In genomic region chr18:35406666-35407065, GRCh38 we compare ENCODE assay signal across 15 cellular contexts.
"Had no signal": no experiment of that assay in that cellular context is flagged by ENCODE, and none has a peak within 500 bp of the region (broad histone marks: within the 10 kb centered on the region; RNA-seq: fewer than 3 reads in every experiment).

No MANE protein-coding gene starts in this region.

- H3K27ac ChIP-seq: brain microvascular endothelial cell, tibial nerve had no signal

- ATAC-seq: esophagus mucosa; left ventricle myocardium superior; sciatic nerve; stimulated activated naive B cell treated with anti-CD40 and anti-IgM and Interleukin-4, amounts not matched to agents 10 μg/mL and 1 μg/mL and 100 μg/mL, for 72 hours had no signal

- H3K4me3 ChIP-seq: tibial nerve had no signal

- H3K9me3 ChIP-seq: tibial nerve had no signal

- DNase-seq: activated CD4-positive, alpha-beta T cell treated with anti-CD3 and anti-CD28 coated beads, Interleukin-2, amount 50 U/mL, for 4 hours; activated CD4-positive, CD25-positive, alpha-beta regulatory T cell treated with anti-CD3 and anti-CD28 coated beads, Interleukin-2, amount 50 U/mL, for 72 hours; activated effector memory CD4-positive, alpha-beta T cell treated with Interleukin-2 at 50 U/mL for 16 hours; activated T-cell treated with anti-CD3 and anti-CD28 coated beads, Interleukin-2, amount 50 U/mL, for 1 hour; amniotic stem cell; brain microvascular endothelial cell; dermis blood vessel endothelial cell; left ventricle myocardium superior; stimulated activated CD4-positive, alpha-beta T cell treated with anti-CD3 and anti-CD28 coated beads, Interleukin-2, amount 100 ng/mL, for 24 hours; stimulated activated naive B cell treated with anti-CD40 and anti-IgM and Interleukin-4, amounts not matched to agents 10 μg/mL and 1 μg/mL and 100 μg/mL, for 72 hours had no signal

- H3K27me3 ChIP-seq: brain microvascular endothelial cell, tibial nerve had no signal

- FAIRE-seq: islet of Langerhans, TTC549 had no signal

- H3K36me3 ChIP-seq: brain microvascular endothelial cell, tibial nerve had no signal
